33 cellular contexts compared by ENCODE assay signal in genomic region chr12:2801044-2801783, GRCh38. TPM values are rescaled to one million over a fixed set of nuclear protein-coding genes. Genes with fewer than 3 reads are reported as not detected.
DNase-seq lines count a peak whose midpoint lies in the region; ATAC-seq and TF ChIP-seq lines count a peak whose summit lies in the region.
"Had no signal": no experiment of that assay in that cellular context is flagged by ENCODE, and none has a peak within 500 bp of the region (broad histone marks: within the 10 kb centered on the region; RNA-seq: fewer than 3 reads in every experiment).

No MANE protein-coding gene starts in this region.

- TF ChIP-seq EP300 in suprapubic skin (IDR thresholded peaks at IDR 0.05), result no peak

- H3K27ac ChIP-seq in epithelial cell of prostate, result peak overlapping the region; percentile 67
- peak overlapping the region; percentile 8 for H3K27ac ChIP-seq in suprapubic skin
- H3K27ac ChIP-seq: upper lobe of left lung had no signal

- no peak overlapping the region for H3K4me3 Mint-ChIP-seq in activated naive CD8-positive, alpha-beta T cell treated with anti-CD3 and anti-CD28 coated beads for 36 hours
- H3K4me3 Mint-ChIP-seq: activated CD4-positive, alpha-beta T cell treated with anti-CD3 and anti-CD28 coated beads, Interleukin-2, amount 10 ng/mL, durations not matched to agents 24 days and 14 days; activated naive CD4-positive, alpha-beta T cell treated with anti-CD3 and anti-CD28 coated beads for 36 hours; IgD-negative memory B cell; natural killer cell treated with Interleukin-12 subunit alpha and Interleukin-12 subunit beta and Interleukin-15 and Interleukin-18, amount 100 ng/mL, for 72 hours had no signal

- H3K27me3 Mint-ChIP-seq in activated naive CD8-positive, alpha-beta T cell treated with anti-CD3 and anti-CD28 coated beads for 36 hours, result no peaks in the 10 kb centered on the region
- H3K27me3 Mint-ChIP-seq: activated CD4-positive, alpha-beta T cell treated with anti-CD3 and anti-CD28 coated beads, Interleukin-2, amount 10 ng/mL, durations not matched to agents 24 days and 14 days; IgD-negative memory B cell; natural killer cell treated with Interleukin-12 subunit alpha and Interleukin-12 subunit beta and Interleukin-15 and Interleukin-18, amount 100 ng/mL, for 72 hours had no signal

- H3K27ac Mint-ChIP-seq in activated naive CD4-positive, alpha-beta T cell treated with anti-CD3 and anti-CD28 coated beads, Interleukin-2, amount 50 U/mL, for 72 hours, result peak overlapping the region; percentile 50 to 66
- no peak overlapping the region for H3K27ac Mint-ChIP-seq in activated naive CD8-positive, alpha-beta T cell treated with anti-CD3 and anti-CD28 coated beads for 36 hours
- H3K27ac Mint-ChIP-seq: activated CD4-positive, alpha-beta T cell treated with anti-CD3 and anti-CD28 coated beads, Interleukin-2, amount 10 ng/mL, durations not matched to agents 24 days and 14 days; natural killer cell treated with Interleukin-12 subunit alpha and Interleukin-12 subunit beta and Interleukin-15 and Interleukin-18, amount 100 ng/mL, for 72 hours had no signal

- peaks cover 30% of the 10 kb centered on the region for H3K4me1 Mint-ChIP-seq in activated naive CD8-positive, alpha-beta T cell treated with anti-CD3 and anti-CD28 coated beads for 36 hours

- H3K36me3 ChIP-seq in suprapubic skin, result peaks cover 82% of the 10 kb centered on the region

- no peaks in the 10 kb centered on the region for H3K9me3 ChIP-seq in suprapubic skin
- H3K9me3 ChIP-seq: BE2C, HAP-1, mucosa of descending colon, upper lobe of left lung had no signal

- no peaks in the 10 kb centered on the region for H3K27me3 ChIP-seq in suprapubic skin
- H3K27me3 ChIP-seq: BE2C, upper lobe of left lung had no signal

- whole genome bisulfite sequencing in suprapubic skin, result 69% methylated on average over 16 of the region's 16 CpGs

- H3K4me1 ChIP-seq in suprapubic skin, result peaks cover 40% of the 10 kb centered on the region

- no peak for DNase-seq in activated naive CD4-positive, alpha-beta T cell treated with anti-CD3 and anti-CD28 coated beads, Interleukin-2, amount 50 U/mL, for 72 hours (ENCODE audit: low spot score in 2 of 2)
- DNase-seq in activated naive CD4-positive, alpha-beta T cell treated with Interleukin-2 at 50 U/mL for 16 hours, result no peak
- peak; percentile 53 for DNase-seq in NCI-H446 treated with DMSO at 0.1 percent for 48 hours (lab: John Stamatoyannopoulos, UW)
- DNase-seq in epithelial cell of prostate (ENCODE audit: low read depth, low spot score), result no peak
- DNase-seq in suprapubic skin (ENCODE audit: low spot score in 2 of 2), result no peak
- no peak for DNase-seq in activated naive CD8-positive, alpha-beta T cell treated with anti-CD3 and anti-CD28 coated beads for 36 hours
- no peak for DNase-seq in effector CD8-positive, alpha-beta T cell (lab: John Stamatoyannopoulos, UW)
- DNase-seq: ACHN; activated CD4-positive, alpha-beta T cell treated with anti-CD3 and anti-CD28 coated beads, Interleukin-2, amount 10 ng/mL, durations not matched to agents 24 days and 14 days; activated naive CD4-positive, alpha-beta T cell treated with anti-CD3 and anti-CD28 coated beads for 36 hours; activated T-cell treated with anti-CD3 and anti-CD28 coated beads, Interleukin-2, amount 50 U/mL, for 1 hour; BE2C; DMS79 treated with DMSO at 0.1 percent for 48 hours; mucosa of descending colon; NCI-H1105; NCI-H2081; stimulated activated CD4-positive, alpha-beta T cell treated with anti-CD3 and anti-CD28 coated beads, Interleukin-1b, Interleukin-23, amount 100 ng/mL, for 48 hours; stimulated activated CD8-positive, alpha-beta memory T cell treated with anti-CD3 and anti-CD28 coated beads, Interleukin-4, amount 100 ng/mL, for 48 hours; upper lobe of left lung had no signal

- TF ChIP-seq POLR2A in suprapubic skin (IDR thresholded peaks at IDR 0.05), result no peak

- H3K4me3 ChIP-seq in suprapubic skin, result no peak overlapping the region
- H3K4me3 ChIP-seq: HAP-1, mucosa of descending colon, skin epidermis, upper lobe of left lung had no signal

- no peak for TF ChIP-seq CTCF in suprapubic skin (IDR thresholded peaks at IDR 0.05)

- H3K9me3 Mint-ChIP-seq in activated naive CD4-positive, alpha-beta T cell treated with anti-CD3 and anti-CD28 coated beads, Interleukin-2, amount 50 U/mL, for 72 hours, result no peaks in the 10 kb centered on the region
- no peaks in the 10 kb centered on the region for H3K9me3 Mint-ChIP-seq in activated naive CD8-positive, alpha-beta T cell treated with anti-CD3 and anti-CD28 coated beads for 36 hours
- H3K9me3 Mint-ChIP-seq: activated CD4-positive, alpha-beta T cell treated with anti-CD3 and anti-CD28 coated beads, Interleukin-2, amount 10 ng/mL, durations not matched to agents 24 days and 14 days; activated naive CD4-positive, alpha-beta T cell treated with anti-CD3 and anti-CD28 coated beads for 36 hours; IgD-negative memory B cell; natural killer cell treated with Interleukin-12 subunit alpha and Interleukin-12 subunit beta and Interleukin-15 and Interleukin-18, amount 100 ng/mL, for 72 hours had no signal

- no peak for ATAC-seq in activated naive CD4-positive, alpha-beta T cell treated with anti-CD3 and anti-CD28 coated beads, Interleukin-2, amount 50 U/mL, for 72 hours
- no peak for ATAC-seq in HG02840 (IDR thresholded peaks at IDR 0.05; ENCODE audit: low FRiP score, unreplicated experiment)
- ATAC-seq: mucosa of descending colon; natural killer cell treated with Interleukin-12 subunit alpha and Interleukin-12 subunit beta and Interleukin-15 and Interleukin-18, amount 100 ng/mL, for 72 hours; SK-N-SH treated with all-trans-retinoic acid at 6 μM for 48 hours had no signal

- H3K36me3 Mint-ChIP-seq in activated naive CD4-positive, alpha-beta T cell treated with anti-CD3 and anti-CD28 coated beads, Interleukin-2, amount 50 U/mL, for 72 hours, result peaks cover 35 to 42% of the 10 kb centered on the region in 2 donors
- peaks cover 62% of the 10 kb centered on the region for H3K36me3 Mint-ChIP-seq in activated naive CD8-positive, alpha-beta T cell treated with anti-CD3 and anti-CD28 coated beads for 36 hours
- H3K36me3 Mint-ChIP-seq: IgD-negative memory B cell had no signal

RNA-seq across cellular contexts. Expression of gene FKBP4, which starts 6.4 kb away (rescaled TPM):
- 100 to 1,000 TPM; 130 to 134 TPM for total RNA-seq in activated naive CD4-positive, alpha-beta T cell treated with anti-CD3 and anti-CD28 coated beads, Interleukin-2, amount 50 U/mL, for 72 hours
- total RNA-seq in suprapubic skin, result 10 to 100 TPM; 54.3 to 65.6 (median 59.5) TPM
- 100 to 1,000 TPM; 225 to 236 TPM for total RNA-seq in activated naive CD8-positive, alpha-beta T cell treated with anti-CD3 and anti-CD28 coated beads for 36 hours

RNA-seq across cellular contexts. Expression of gene ITFG2, which starts 11.3 kb away (rescaled TPM):
- total RNA-seq in activated naive CD4-positive, alpha-beta T cell treated with anti-CD3 and anti-CD28 coated beads, Interleukin-2, amount 50 U/mL, for 72 hours, result 10 to 100 TPM; 36.3 to 39.1 TPM
- total RNA-seq in suprapubic skin, result 10 to 100 TPM; 22.4 to 93.3 (median 35.8) TPM
- 10 to 100 TPM; 24.6 to 25.5 TPM for total RNA-seq in activated naive CD8-positive, alpha-beta T cell treated with anti-CD3 and anti-CD28 coated beads for 36 hours

RNA-seq across cellular contexts. Expression of gene NRIP2, which starts 33.6 kb away (rescaled TPM):
- not detected for total RNA-seq in activated naive CD4-positive, alpha-beta T cell treated with anti-CD3 and anti-CD28 coated beads, Interleukin-2, amount 50 U/mL, for 72 hours
- total RNA-seq in suprapubic skin, result 1 to 10 TPM in 3 of 4 donors, under 1 TPM in 1; 0.48 to 4.7 (median 1.9) TPM
- total RNA-seq in activated naive CD8-positive, alpha-beta T cell treated with anti-CD3 and anti-CD28 coated beads for 36 hours, result not detected
- total RNA-seq: activated CD4-positive, alpha-beta T cell treated with anti-CD3 and anti-CD28 coated beads, Interleukin-2, amount 10 ng/mL, durations not matched to agents 24 days and 14 days; activated CD8-positive, alpha-beta memory T cell treated with anti-CD3 and anti-CD28 coated beads for 36 hours; activated naive CD4-positive, alpha-beta T cell treated with anti-CD3 and anti-CD28 coated beads for 36 hours; bronchial epithelial cell; endothelial cell of umbilical vein; glomerular endothelial cell; natural killer cell treated with Interleukin-12 subunit alpha and Interleukin-12 subunit beta and Interleukin-15 and Interleukin-18, amount 100 ng/mL, for 72 hours; NCI-H460 had no signal

RNA-seq across cellular contexts. Expression of gene TEX52, which starts 55.6 kb away (rescaled TPM):
- total RNA-seq in activated naive CD4-positive, alpha-beta T cell treated with anti-CD3 and anti-CD28 coated beads, Interleukin-2, amount 50 U/mL, for 72 hours, result under 1 TPM; 0.20 to 0.43 TPM
- total RNA-seq in suprapubic skin, result not detected
- total RNA-seq in activated naive CD8-positive, alpha-beta T cell treated with anti-CD3 and anti-CD28 coated beads for 36 hours, result not detected
- total RNA-seq: activated CD4-positive, alpha-beta T cell treated with anti-CD3 and anti-CD28 coated beads, Interleukin-2, amount 10 ng/mL, durations not matched to agents 24 days and 14 days; activated CD8-positive, alpha-beta memory T cell treated with anti-CD3 and anti-CD28 coated beads for 36 hours; activated naive CD4-positive, alpha-beta T cell treated with anti-CD3 and anti-CD28 coated beads for 36 hours; bronchial epithelial cell; dermis microvascular lymphatic vessel endothelial cell; endothelial cell of umbilical vein; glomerular endothelial cell; liver; mucosa of descending colon; natural killer cell treated with Interleukin-12 subunit alpha and Interleukin-12 subunit beta and Interleukin-15 and Interleukin-18, amount 100 ng/mL, for 72 hours; NCI-H460; omental fat pad; upper lobe of left lung had no signal
